ENCODE assay signal across 10 cellular contexts in genomic region chr1:184941735-184942134, GRCh38. TPM values are rescaled to one million over a fixed set of nuclear protein-coding genes. Genes with fewer than 3 reads are reported as not detected.
DNase-seq lines count a peak whose midpoint lies in the region; ATAC-seq lines count a peak whose summit lies in the region.
"Had no signal": no experiment of that assay in that cellular context is flagged by ENCODE, and none has a peak within 500 bp of the region (broad histone marks: within the 10 kb centered on the region; RNA-seq: fewer than 3 reads in every experiment).

No MANE protein-coding gene starts in this region.

- H3K27me3 Mint-ChIP-seq in T-helper 2 cell treated with Interferon-gamma antibody and Interleukin-4, amounts not matched to agents 5 μg/mL and 100 μg/mL, for 36 hours (ENCODE audit: low read depth), result no peaks in the 10 kb centered on the region
- H3K27me3 Mint-ChIP-seq: naive thymus-derived CD4-positive, alpha-beta T cell had no signal

- no peak overlapping the region for H3K4me3 Mint-ChIP-seq in T-helper 2 cell treated with Interferon-gamma antibody and Interleukin-4, amounts not matched to agents 5 μg/mL and 100 μg/mL, for 36 hours
- H3K4me3 Mint-ChIP-seq: naive thymus-derived CD4-positive, alpha-beta T cell had no signal

- peak; percentile 26 for DNase-seq in CD1c-positive myeloid dendritic cell (ENCODE audit: extremely low spot score)
- DNase-seq in NCI-H2107 (lab: John Stamatoyannopoulos, UW), result no peak
- DNase-seq in T-helper 2 cell treated with Interferon-gamma antibody and Interleukin-4, amounts not matched to agents 5 μg/mL and 100 μg/mL, for 36 hours (ENCODE audit: low spot score), result no peak
- no peak for DNase-seq in HT-29 (ENCODE audit: low spot score)
- DNase-seq: adrenal gland; naive thymus-derived CD4-positive, alpha-beta T cell had no signal

- H3K27ac Mint-ChIP-seq in T-helper 2 cell treated with Interferon-gamma antibody and Interleukin-4, amounts not matched to agents 5 μg/mL and 100 μg/mL, for 36 hours, result no peak overlapping the region
- H3K27ac Mint-ChIP-seq: naive thymus-derived CD4-positive, alpha-beta T cell had no signal

- peaks cover 21% of the 10 kb centered on the region for H3K36me3 Mint-ChIP-seq in T-helper 2 cell treated with Interferon-gamma antibody and Interleukin-4, amounts not matched to agents 5 μg/mL and 100 μg/mL, for 36 hours (ENCODE audit: low read depth)

- H3K9me3 Mint-ChIP-seq in T-helper 2 cell treated with Interferon-gamma antibody and Interleukin-4, amounts not matched to agents 5 μg/mL and 100 μg/mL, for 36 hours, result no peaks in the 10 kb centered on the region

- peak; percentile 44 for ATAC-seq in GM18858 (IDR thresholded peaks at IDR 0.05; ENCODE audit: unreplicated experiment)
- peak; percentile 56 for ATAC-seq in GM21723 (IDR thresholded peaks at IDR 0.05; ENCODE audit: unreplicated experiment)
- ATAC-seq in HG03432 (IDR thresholded peaks at IDR 0.05; ENCODE audit: unreplicated experiment), result peak; percentile 68
- no peak for ATAC-seq in esophagus mucosa
- ATAC-seq: naive thymus-derived CD4-positive, alpha-beta T cell had no signal

- peaks cover 10% of the 10 kb centered on the region for H3K4me1 Mint-ChIP-seq in T-helper 2 cell treated with Interferon-gamma antibody and Interleukin-4, amounts not matched to agents 5 μg/mL and 100 μg/mL, for 36 hours (ENCODE audit: low read depth)

RNA-seq across cellular contexts. Expression of gene NIBAN1, which starts 32.6 kb away (rescaled TPM):
- total RNA-seq in esophagus mucosa, result 27.5 TPM
- 1.2 and 1.9 TPM in 2 replicates for total RNA-seq in HT-29 (2014; rRNA removed; shearing (Covaris generic))
